8 cellular contexts compared by ENCODE assay signal in genomic region chr5:6722015-6722414, GRCh38. TPM values are rescaled to one million over a fixed set of nuclear protein-coding genes. Genes with fewer than 3 reads are reported as not detected.
DNase-seq lines count a peak whose midpoint lies in the region; ATAC-seq and TF ChIP-seq lines count a peak whose summit lies in the region.

No MANE protein-coding gene starts in this region.

- no peaks in the 10 kb centered on the region for H3K27me3 ChIP-seq in SK-N-SH (ENCODE audit: insufficient read depth)

- no peaks in the 10 kb centered on the region for H3K9me3 Mint-ChIP-seq in activated naive CD8-positive, alpha-beta T cell treated with anti-CD3 and anti-CD28 coated beads, Interleukin-2, amount 10 ng/mL, durations not matched to agents 7 days and 5 days
- H3K9me3 Mint-ChIP-seq in natural killer cell treated with Interleukin-12 subunit alpha and Interleukin-12 subunit beta and Interleukin-15 and Interleukin-18, amount 100 ng/mL, for 72 hours, result no peaks in the 10 kb centered on the region

- no peaks in the 10 kb centered on the region for H3K9me3 ChIP-seq in SK-N-SH

- peak overlapping the region; percentile 29; the same call in 1 of the 2 replicates for H3K9ac ChIP-seq in SK-N-SH

- H3K4me3 ChIP-seq in SK-N-SH (ENCODE audit: low read depth in 2 of 2, low read length in 1 of 2), result peak overlapping the region in 1 of 2 experiments; percentile 45; a peak in 2 of 4 replicates

- peaks cover 38 to 58% of the 10 kb centered on the region in 2 experiments for H3K4me1 ChIP-seq in SK-N-SH (ENCODE audit: control insufficient read depth in 1 of 2, insufficient read depth in 2 of 2, low read depth in 1 of 2, low read length in 1 of 2)

- TF ChIP-seq EP300 in SK-N-SH (IDR thresholded peaks at IDR 0.05; ENCODE audit: borderline replicate concordance in 1 of 2, low read depth in 1 of 2, low read length in 1 of 2), result no peak

- no peak for DNase-seq in SK-N-SH
- DNase-seq in activated naive CD8-positive, alpha-beta T cell treated with anti-CD3 and anti-CD28 coated beads, Interleukin-2, amount 10 ng/mL, durations not matched to agents 7 days and 5 days, result no peak
- DNase-seq in natural killer cell treated with Interleukin-12 subunit alpha and Interleukin-12 subunit beta and Interleukin-15 and Interleukin-18, amount 100 ng/mL, for 72 hours (ENCODE audit: low spot score), result no peak
- DNase-seq in dermis blood vessel endothelial cell, result no peak
- no peak for DNase-seq in iPS-NIHi11 (ENCODE audit: low spot score)
- no peak for DNase-seq in NCI-H446 (lab: John Stamatoyannopoulos, UW)

- CTCF ChIA-PET in SK-N-SH (lab: Yijun Ruan, JAX), result interaction anchor here (1.1 to 1.8 kb wide), 4 partner anchors 10 to 94 kb away, joined by 4 to 6 read pairs (median 4); partner anchors contain the start of gene SRD5A1

- no peak for TF ChIP-seq RAD21 in SK-N-SH (IDR thresholded peaks at IDR 0.05; ENCODE audit: low read length)

- H3K27me3 Mint-ChIP-seq in activated naive CD8-positive, alpha-beta T cell treated with anti-CD3 and anti-CD28 coated beads, Interleukin-2, amount 10 ng/mL, durations not matched to agents 7 days and 5 days, result no peaks in the 10 kb centered on the region
- H3K27me3 Mint-ChIP-seq in natural killer cell treated with Interleukin-12 subunit alpha and Interleukin-12 subunit beta and Interleukin-15 and Interleukin-18, amount 100 ng/mL, for 72 hours, result no peaks in the 10 kb centered on the region

- H3K27ac ChIP-seq in SK-N-SH (ENCODE audit: low read depth in 2 of 2, low read length in 1 of 2), result peak overlapping the region in 1 of 2 experiments; percentile 32; a peak in 3 of 4 replicates

- no peaks in the 10 kb centered on the region for H3F3A ChIP-seq in SK-N-SH (replicated peaks; ENCODE audit: insufficient read depth)

- 97% methylated on average over 2 of the region's 6 CpGs for WGBS in SK-N-SH (ENCODE audit: low lambda C conversion rate)

- peaks cover 15% of the 10 kb centered on the region for H3K36me3 Mint-ChIP-seq in activated naive CD8-positive, alpha-beta T cell treated with anti-CD3 and anti-CD28 coated beads, Interleukin-2, amount 10 ng/mL, durations not matched to agents 7 days and 5 days
- no peaks in the 10 kb centered on the region for H3K36me3 Mint-ChIP-seq in natural killer cell treated with Interleukin-12 subunit alpha and Interleukin-12 subunit beta and Interleukin-15 and Interleukin-18, amount 100 ng/mL, for 72 hours

- H3K9me2 ChIP-seq in SK-N-SH, result no peaks in the 10 kb centered on the region

- H3K4me3 Mint-ChIP-seq in activated naive CD8-positive, alpha-beta T cell treated with anti-CD3 and anti-CD28 coated beads, Interleukin-2, amount 10 ng/mL, durations not matched to agents 7 days and 5 days, result peak overlapping the region; percentile 69
- peak overlapping the region; percentile 80 for H3K4me3 Mint-ChIP-seq in natural killer cell treated with Interleukin-12 subunit alpha and Interleukin-12 subunit beta and Interleukin-15 and Interleukin-18, amount 100 ng/mL, for 72 hours

- peaks cover 100% of the 10 kb centered on the region for H3K79me2 ChIP-seq in SK-N-SH (ENCODE audit: insufficient read depth)

- peaks cover 4 to 13% of the 10 kb centered on the region in 2 experiments for H3K36me3 ChIP-seq in SK-N-SH (replicated peaks in 1 of 2; ENCODE audit: control insufficient read depth in 1 of 2, insufficient read depth in 2 of 2, low read length in 1 of 2)

- TF ChIP-seq CTCF in SK-N-SH (IDR thresholded peaks at IDR 0.05), result no peak

- H2AFZ ChIP-seq in SK-N-SH (ENCODE audit: low read depth), result no peak overlapping the region

- no peak; the same call in 2 of the 3 replicates for ATAC-seq in SK-N-SH treated with all-trans-retinoic acid at 6 μM for 48 hours
- peak; percentile 47 for ATAC-seq in HG03064 (IDR thresholded peaks at IDR 0.05; ENCODE audit: low read depth, unreplicated experiment)
- ATAC-seq in activated naive CD8-positive, alpha-beta T cell treated with anti-CD3 and anti-CD28 coated beads, Interleukin-2, amount 10 ng/mL, durations not matched to agents 7 days and 5 days (ENCODE audit: low read depth), result no peak
- peak in 1 of 2 donors; percentile 34 for ATAC-seq in natural killer cell treated with Interleukin-12 subunit alpha and Interleukin-12 subunit beta and Interleukin-15 and Interleukin-18, amount 100 ng/mL, for 72 hours

- POLR2A ChIA-PET in SK-N-SH (lab: Yijun Ruan, JAX), result interaction anchor here (0.6 kb wide), 1 partner anchor 10 kb away, joined by 3 read pairs; no protein-coding TSS in a partner anchor
- POLR2A ChIA-PET in activated naive CD8-positive, alpha-beta T cell treated with anti-CD3 and anti-CD28 coated beads, Interleukin-2, amount 10 ng/mL, durations not matched to agents 7 days and 5 days (lab: Charles Lee), result interaction anchor here (0.7 to 1.0 kb wide), 3 partner anchors 9 to 88 kb away, joined by 3 to 7 read pairs (median 5); partner anchors contain the start of gene TENT4A

- peaks cover 99% of the 10 kb centered on the region for H4K20me1 ChIP-seq in SK-N-SH (ENCODE audit: insufficient read depth)

- H3K27ac Mint-ChIP-seq in activated naive CD8-positive, alpha-beta T cell treated with anti-CD3 and anti-CD28 coated beads, Interleukin-2, amount 10 ng/mL, durations not matched to agents 7 days and 5 days, result peak overlapping the region; percentile 80
- H3K27ac Mint-ChIP-seq in natural killer cell treated with Interleukin-12 subunit alpha and Interleukin-12 subunit beta and Interleukin-15 and Interleukin-18, amount 100 ng/mL, for 72 hours, result peak overlapping the region; percentile 77 to 85

- peak overlapping the region; percentile 80 for H3K4me2 ChIP-seq in SK-N-SH

- H3K4me1 Mint-ChIP-seq in activated naive CD8-positive, alpha-beta T cell treated with anti-CD3 and anti-CD28 coated beads, Interleukin-2, amount 10 ng/mL, durations not matched to agents 7 days and 5 days, result peaks cover 63% of the 10 kb centered on the region
- H3K4me1 Mint-ChIP-seq in natural killer cell treated with Interleukin-12 subunit alpha and Interleukin-12 subunit beta and Interleukin-15 and Interleukin-18, amount 100 ng/mL, for 72 hours (ENCODE audit: low read depth in 2 of 2), result peaks cover 69 to 85% of the 10 kb centered on the region in 2 donors

TF ChIP-seq in SK-N-SH, 30 proteins besides CTCF, POLR2A, EP300 and RAD21 (continues in another document):
- TF ChIP-seq, protein P1, sequence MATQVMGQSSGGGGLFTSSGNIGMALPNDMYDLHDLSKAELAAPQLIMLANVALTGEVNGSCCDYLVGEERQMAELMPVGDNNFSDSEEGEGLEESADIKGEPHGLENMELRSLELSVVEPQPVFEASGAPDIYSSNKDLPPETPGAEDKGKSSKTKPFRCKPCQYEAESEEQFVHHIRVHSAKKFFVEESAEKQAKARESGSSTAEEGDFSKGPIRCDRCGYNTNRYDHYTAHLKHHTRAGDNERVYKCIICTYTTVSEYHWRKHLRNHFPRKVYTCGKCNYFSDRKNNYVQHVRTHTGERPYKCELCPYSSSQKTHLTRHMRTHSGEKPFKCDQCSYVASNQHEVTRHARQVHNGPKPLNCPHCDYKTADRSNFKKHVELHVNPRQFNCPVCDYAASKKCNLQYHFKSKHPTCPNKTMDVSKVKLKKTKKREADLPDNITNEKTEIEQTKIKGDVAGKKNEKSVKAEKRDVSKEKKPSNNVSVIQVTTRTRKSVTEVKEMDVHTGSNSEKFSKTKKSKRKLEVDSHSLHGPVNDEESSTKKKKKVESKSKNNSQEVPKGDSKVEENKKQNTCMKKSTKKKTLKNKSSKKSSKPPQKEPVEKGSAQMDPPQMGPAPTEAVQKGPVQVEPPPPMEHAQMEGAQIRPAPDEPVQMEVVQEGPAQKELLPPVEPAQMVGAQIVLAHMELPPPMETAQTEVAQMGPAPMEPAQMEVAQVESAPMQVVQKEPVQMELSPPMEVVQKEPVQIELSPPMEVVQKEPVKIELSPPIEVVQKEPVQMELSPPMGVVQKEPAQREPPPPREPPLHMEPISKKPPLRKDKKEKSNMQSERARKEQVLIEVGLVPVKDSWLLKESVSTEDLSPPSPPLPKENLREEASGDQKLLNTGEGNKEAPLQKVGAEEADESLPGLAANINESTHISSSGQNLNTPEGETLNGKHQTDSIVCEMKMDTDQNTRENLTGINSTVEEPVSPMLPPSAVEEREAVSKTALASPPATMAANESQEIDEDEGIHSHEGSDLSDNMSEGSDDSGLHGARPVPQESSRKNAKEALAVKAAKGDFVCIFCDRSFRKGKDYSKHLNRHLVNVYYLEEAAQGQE (IDR thresholded peaks at IDR 0.05; ENCODE audit: low read depth, low read length), result no peak

TF ChIP-seq in SK-N-SH treated with all-trans-retinoic acid at 6 μM for 48 hours, 23 proteins besides CTCF, POLR2A, EP300 and RAD21:
- TF ChIP-seq SNAI2 (CRISPR knock-in tag; IDR thresholded peaks at IDR 0.05) (no peak), ZFP30 (CRISPR knock-in tag; IDR thresholded peaks at IDR 0.05) (no peak)

RNA-seq across cellular contexts. Expression of gene TENT4A, which starts 8.8 kb away (rescaled TPM):
- polyA plus RNA-seq in SK-N-SH (2012; rRNA removed), result 5.2 and 6.0 TPM in 2 replicates
- 4.2 and 4.5 TPM in 2 replicates for polyA plus RNA-seq in SK-N-SH (2012; cell fraction: cytosol; rRNA removed)
- polyA plus RNA-seq in SK-N-SH (2012; cell fraction: nucleus; rRNA removed), result 40.7 and 44.6 TPM in 2 replicates
- 10 to 100 TPM; 47.0 to 47.1 TPM for total RNA-seq in activated naive CD8-positive, alpha-beta T cell treated with anti-CD3 and anti-CD28 coated beads, Interleukin-2, amount 10 ng/mL, durations not matched to agents 7 days and 5 days
- total RNA-seq in natural killer cell treated with Interleukin-12 subunit alpha and Interleukin-12 subunit beta and Interleukin-15 and Interleukin-18, amount 100 ng/mL, for 72 hours, result 10 to 100 TPM; 37.8 to 69.9 TPM
- total RNA-seq in dermis blood vessel endothelial cell, result 7.8 and 12.2 TPM in 2 replicates
